ENCODE assay signal across 28 cellular contexts in genomic region chr17:36972905-36973304, GRCh38. TPM values are rescaled to one million over a fixed set of nuclear protein-coding genes. Genes with fewer than 3 reads are reported as not detected.
"Had no signal": no experiment of that assay in that cellular context is flagged by ENCODE, and none has a peak within 500 bp of the region (broad histone marks: within the 10 kb centered on the region; RNA-seq: fewer than 3 reads in every experiment).

No MANE protein-coding gene starts in this region.

- H3K4me1 ChIP-seq: ascending aorta had no signal

- H3K27ac ChIP-seq: ascending aorta, body of pancreas, cardiac muscle cell, VCaP had no signal

- H3K4me3 Mint-ChIP-seq: activated CD8-positive, alpha-beta T cell treated with anti-CD3 and anti-CD28 coated beads for 36 hours; activated naive CD8-positive, alpha-beta T cell treated with anti-CD3 and anti-CD28 coated beads, Interleukin-2, amount 50 U/mL, for 24 hours; IgD-negative memory B cell; T-cell had no signal

- H3K27me3 Mint-ChIP-seq: activated CD8-positive, alpha-beta T cell treated with anti-CD3 and anti-CD28 coated beads for 36 hours; activated naive CD8-positive, alpha-beta T cell treated with anti-CD3 and anti-CD28 coated beads, Interleukin-2, amount 50 U/mL, for 24 hours; IgD-negative memory B cell; T-cell had no signal

- H3K27me3 ChIP-seq: ascending aorta, body of pancreas, cardiac muscle cell had no signal

- DNase-seq: activated CD4-positive, alpha-beta T cell treated with anti-CD3 and anti-CD28 coated beads for 4 hours; activated CD8-positive, alpha-beta memory T cell treated with anti-CD3 and anti-CD28 coated beads, Interleukin-2, amount 50 U/mL, for 4 hours; activated CD8-positive, alpha-beta T cell treated with anti-CD3 and anti-CD28 coated beads for 36 hours; activated effector memory CD4-positive, alpha-beta T cell treated with anti-CD3 and anti-CD28 coated beads, Interleukin-2, amount 50 U/mL, for 16 hours; activated naive CD4-positive, alpha-beta T cell treated with Interleukin-2 at 50 U/mL for 16 hours; activated naive CD8-positive, alpha-beta T cell treated with anti-CD3 and anti-CD28 coated beads, Interleukin-2, amount 50 U/mL, for 24 hours; activated T-cell treated with anti-CD3 and anti-CD28 coated beads, Interleukin-2, amount 50 U/mL, for 1 hour; amniotic stem cell; body of pancreas; KG1; NCI-H1092; NCI-H1436; NCI-H1694 treated with DMSO at 0.1 percent for 48 hours; NCI-H2029 treated with DMSO at 0.1 percent for 48 hours; NCI-H446; NCI-H524 treated with DMSO at 0.1 percent for 48 hours; NCI-H748 treated with DMSO at 0.1 percent for 48 hours; SIG-M5; T-cell had no signal

- H3K27ac Mint-ChIP-seq: activated CD8-positive, alpha-beta T cell treated with anti-CD3 and anti-CD28 coated beads for 36 hours; activated naive CD8-positive, alpha-beta T cell treated with anti-CD3 and anti-CD28 coated beads, Interleukin-2, amount 50 U/mL, for 24 hours; IgD-negative memory B cell had no signal

- H3K4me3 ChIP-seq: ascending aorta, body of pancreas, cardiac muscle cell had no signal

- H3K9me3 Mint-ChIP-seq: activated CD8-positive, alpha-beta T cell treated with anti-CD3 and anti-CD28 coated beads for 36 hours; activated naive CD4-positive, alpha-beta T cell treated with anti-CD3 and anti-CD28 coated beads, Interleukin-2, amount 50 U/mL, for 72 hours; activated naive CD8-positive, alpha-beta T cell treated with anti-CD3 and anti-CD28 coated beads, Interleukin-2, amount 50 U/mL, for 24 hours; IgD-negative memory B cell; T-cell had no signal

- H3K9me3 ChIP-seq: ascending aorta, body of pancreas had no signal

- ATAC-seq: activated CD4-positive, CD25-positive, alpha-beta regulatory T cell treated with anti-CD3 and anti-CD28 coated beads, Interleukin-2, amount 50 U/mL, for 24 hours; activated CD8-positive, alpha-beta T cell treated with anti-CD3 and anti-CD28 coated beads for 36 hours; activated naive CD4-positive, alpha-beta T cell treated with anti-CD3 and anti-CD28 coated beads, Interleukin-2, amount 50 U/mL, for 72 hours; activated naive CD8-positive, alpha-beta T cell treated with anti-CD3 and anti-CD28 coated beads, Interleukin-2, amount 50 U/mL, for 24 hours; body of pancreas; T-cell had no signal

RNA-seq across cellular contexts. Expression of gene LHX1, which starts 35.6 kb away (rescaled TPM):
- total RNA-seq: activated CD8-positive, alpha-beta T cell treated with anti-CD3 and anti-CD28 coated beads for 36 hours; activated naive CD4-positive, alpha-beta T cell treated with anti-CD3 and anti-CD28 coated beads, Interleukin-2, amount 50 U/mL, for 72 hours; ascending aorta; body of pancreas; LHCN-M2; MCF 10A; OCI-LY7; T-cell had no signal
- polyA plus RNA-seq: IgD-negative memory B cell had no signal
